Comparison of ENCODE assay signal across 1 cellular context in genomic region chr5:177077335-177077734, GRCh38.
TF ChIP-seq lines count a peak whose summit lies in the region.

No MANE protein-coding gene starts in this region.

TF ChIP-seq in HepG2, 621 proteins besides CTCF, POLR2A, EP300 and RAD21:
- TF ChIP-seq ZNF329 (CRISPR knock-in tag; IDR thresholded peaks at IDR 0.05; ENCODE audit: low read depth) = peak; percentile 97
- no peak for TF ChIP-seq RARG (CRISPR knock-in tag; IDR thresholded peaks at IDR 0.05; ENCODE audit: low read depth)
TF ChIP-seq in HepG2: peak in this region for 1.
